In the genomic region with DNA sequence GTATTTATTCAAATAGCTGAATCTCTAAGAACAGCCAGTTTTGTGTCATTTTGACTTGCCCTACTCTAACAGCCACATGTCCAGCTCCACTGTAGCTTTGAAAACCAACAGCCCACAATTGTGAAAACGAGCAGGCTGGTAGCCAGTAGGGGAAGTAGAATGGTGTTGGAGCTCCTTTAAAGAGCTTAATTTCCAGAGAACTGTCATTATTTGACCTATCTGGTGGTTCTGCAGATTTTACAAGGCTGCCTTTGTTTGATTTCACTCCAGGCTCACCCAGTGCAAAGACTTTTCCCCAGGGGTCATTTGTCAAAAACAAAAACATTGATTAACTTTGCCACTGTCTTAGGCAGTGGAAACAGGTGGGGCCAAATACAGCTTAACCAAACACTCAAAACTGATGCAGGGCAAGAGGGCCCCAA, we compare ENCODE assay signal across 1 cellular context.
TF ChIP-seq lines count a peak whose summit lies in the region.

No MANE protein-coding gene starts in this region.

TF ChIP-seq in K562, 482 proteins besides CTCF, POLR2A, EP300 and RAD21 (continued from another document):
- TF ChIP-seq, protein P1, sequence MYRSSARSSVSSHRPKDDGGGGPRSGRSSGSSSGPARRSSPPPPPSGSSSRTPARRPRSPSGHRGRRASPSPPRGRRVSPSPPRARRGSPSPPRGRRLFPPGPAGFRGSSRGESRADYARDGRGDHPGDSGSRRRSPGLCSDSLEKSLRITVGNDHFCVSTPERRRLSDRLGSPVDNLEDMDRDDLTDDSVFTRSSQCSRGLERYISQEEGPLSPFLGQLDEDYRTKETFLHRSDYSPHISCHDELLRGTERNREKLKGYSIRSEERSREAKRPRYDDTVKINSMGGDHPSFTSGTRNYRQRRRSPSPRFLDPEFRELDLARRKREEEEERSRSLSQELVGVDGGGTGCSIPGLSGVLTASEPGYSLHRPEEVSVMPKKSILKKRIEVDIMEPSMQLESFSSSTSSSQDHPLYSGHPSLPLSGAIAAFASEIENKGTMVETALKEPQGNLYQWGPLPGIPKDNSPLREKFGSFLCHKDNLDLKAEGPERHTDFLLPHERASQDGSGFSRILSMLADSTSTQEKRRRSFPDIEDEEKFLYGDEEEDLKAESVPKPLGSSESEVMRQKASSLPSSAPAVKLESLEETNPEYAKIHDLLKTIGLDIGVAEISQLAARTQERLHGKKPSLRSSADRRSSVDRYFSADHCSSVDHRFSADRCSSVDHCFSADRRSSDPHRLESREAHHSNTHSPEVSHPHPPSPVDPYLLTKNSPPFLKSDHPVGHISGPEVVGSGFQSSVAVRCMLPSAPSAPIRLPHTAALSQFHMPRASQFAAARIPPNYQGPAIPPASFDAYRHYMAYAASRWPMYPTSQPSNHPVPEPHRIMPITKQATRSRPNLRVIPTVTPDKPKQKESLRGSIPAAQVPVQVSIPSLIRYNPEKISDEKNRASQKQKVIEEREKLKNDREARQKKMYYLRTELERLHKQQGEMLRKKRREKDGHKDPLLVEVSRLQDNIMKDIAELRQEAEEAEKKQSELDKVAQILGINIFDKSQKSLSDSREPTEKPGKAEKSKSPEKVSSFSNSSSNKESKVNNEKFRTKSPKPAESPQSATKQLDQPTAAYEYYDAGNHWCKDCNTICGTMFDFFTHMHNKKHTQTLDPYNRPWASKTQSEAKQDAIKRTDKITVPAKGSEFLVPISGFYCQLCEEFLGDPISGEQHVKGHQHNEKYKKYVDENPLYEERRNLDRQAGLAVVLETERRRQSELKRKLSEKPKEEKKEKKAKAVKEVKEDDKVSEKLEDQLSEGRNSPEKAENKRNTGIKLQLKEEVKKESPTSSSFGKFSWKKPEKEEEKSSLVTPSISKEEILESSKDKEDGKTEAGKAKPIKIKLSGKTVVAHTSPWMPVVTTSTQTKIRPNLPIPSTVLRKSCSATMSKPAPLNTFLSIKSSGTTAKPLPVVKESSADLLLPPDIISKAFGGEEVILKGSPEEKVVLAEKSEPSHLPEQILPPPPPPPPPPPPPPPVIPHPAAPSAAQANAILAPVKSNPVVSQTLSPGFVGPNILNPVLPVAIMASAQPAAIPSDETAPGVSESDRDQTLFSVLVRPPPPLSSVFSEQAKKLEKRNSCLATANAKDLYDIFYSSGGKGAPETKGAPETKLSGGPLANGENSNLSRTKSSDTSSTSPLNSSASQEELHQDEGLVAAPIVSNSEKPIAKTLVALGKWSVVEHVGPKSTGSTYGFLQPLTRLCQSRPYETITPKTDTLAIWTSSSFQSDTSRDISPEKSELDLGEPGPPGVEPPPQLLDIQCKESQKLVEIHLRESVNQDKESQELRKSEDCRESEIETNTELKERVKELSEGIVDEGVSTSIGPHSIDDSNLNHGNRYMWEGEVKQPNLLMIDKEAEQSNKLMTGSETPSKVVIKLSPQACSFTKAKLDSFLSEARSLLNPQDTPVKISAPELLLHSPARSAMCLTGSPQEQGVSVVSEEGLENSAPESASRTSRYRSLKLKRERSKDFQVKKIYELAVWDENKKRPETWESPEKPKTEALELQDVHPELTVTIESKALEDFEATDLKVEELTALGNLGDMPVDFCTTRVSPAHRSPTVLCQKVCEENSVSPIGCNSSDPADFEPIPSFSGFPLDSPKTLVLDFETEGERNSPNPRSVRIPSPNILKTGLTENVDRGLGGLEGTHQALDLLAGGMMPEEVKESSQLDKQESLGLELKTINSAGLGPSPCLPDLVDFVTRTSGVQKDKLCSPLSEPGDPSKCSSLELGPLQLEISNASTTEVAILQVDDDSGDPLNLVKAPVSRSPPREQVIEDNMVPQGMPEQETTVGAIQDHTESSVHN (IDR thresholded peaks at IDR 0.05; ENCODE audit: borderline replicate concordance in 1 of 2, low read depth in 1 of 2), result no peak
- TF ChIP-seq FOXK2 (conservative IDR thresholded peaks at IDR 0.05 in 1 of 2, IDR thresholded peaks at IDR 0.05 in 1 of 2; ENCODE audit: low read depth in 2 of 2), result no peak
- 0 out of 2 replicates have a peak, but pooled peaks have one; percentile 21 for TF ChIP-seq BACH1 (tag; IDR thresholded peaks at IDR 0.05)
- TF ChIP-seq, protein P2, sequence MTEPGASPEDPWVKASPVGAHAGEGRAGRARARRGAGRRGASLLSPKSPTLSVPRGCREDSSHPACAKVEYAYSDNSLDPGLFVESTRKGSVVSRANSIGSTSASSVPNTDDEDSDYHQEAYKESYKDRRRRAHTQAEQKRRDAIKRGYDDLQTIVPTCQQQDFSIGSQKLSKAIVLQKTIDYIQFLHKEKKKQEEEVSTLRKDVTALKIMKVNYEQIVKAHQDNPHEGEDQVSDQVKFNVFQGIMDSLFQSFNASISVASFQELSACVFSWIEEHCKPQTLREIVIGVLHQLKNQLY (CRISPR knock-in tag; conservative IDR thresholded peaks at IDR 0.05), result no peak
- no peak for TF ChIP-seq RBBP5 (IDR thresholded peaks at IDR 0.05; ENCODE audit: borderline replicate concordance, insufficient read depth, low read length, poor library complexity, severe bottlenecking)
- no peak for TF ChIP-seq RBFOX2 (IDR thresholded peaks at IDR 0.05; ENCODE audit: low read depth, low read length)
- TF ChIP-seq ZKSCAN8 (CRISPR knock-in tag; IDR thresholded peaks at IDR 0.05), result 0 out of 2 replicates have a peak, but pooled peaks have one; percentile 54
- no peak for TF ChIP-seq NFXL1 (CRISPR knock-in tag; IDR thresholded peaks at IDR 0.05)
